ENCODE assay signal across 9 cellular contexts in the genomic region with DNA sequence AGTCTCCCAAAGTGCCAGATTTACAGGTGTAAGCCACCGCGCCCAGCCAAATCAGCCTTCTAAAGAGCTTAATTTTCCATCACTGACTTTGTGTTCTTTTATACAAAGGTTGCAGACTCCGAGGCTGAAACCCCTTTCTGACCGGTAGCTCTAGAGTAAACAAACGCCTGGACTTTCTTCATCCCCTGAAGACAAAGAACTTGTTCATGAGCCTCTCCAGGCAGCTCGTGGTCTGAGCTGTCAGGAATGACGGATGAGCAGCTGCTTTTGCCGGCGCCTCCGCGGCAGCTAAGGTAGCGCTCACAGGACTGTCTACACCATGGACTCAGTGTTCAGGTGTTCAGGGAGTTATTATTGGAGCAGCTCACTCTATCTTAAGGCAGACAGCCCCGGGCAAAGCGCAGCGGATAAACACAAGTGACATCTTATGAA.
DNase-seq lines count a peak whose midpoint lies in the region; ATAC-seq and TF ChIP-seq lines count a peak whose summit lies in the region.
"Had no signal": no experiment of that assay in that cellular context is flagged by ENCODE, and none has a peak within 500 bp of the region (broad histone marks: within the 10 kb centered on the region; RNA-seq: fewer than 3 reads in every experiment).

No MANE protein-coding gene starts in this region.

- no peaks in the 10 kb centered on the region for H4K20me1 ChIP-seq in smooth muscle cell (ENCODE audit: low read depth)

- H3K79me2 ChIP-seq in smooth muscle cell (ENCODE audit: low read depth) = no peaks in the 10 kb centered on the region

- POLR2A ChIA-PET in RWPE1 (lab: Yijun Ruan, JAX; ENCODE audit: low non-redundant PET) = interaction anchor here (0.8 kb wide), 1 partner anchor 15 kb away, joined by 6 read pairs; no protein-coding TSS in a partner anchor

- WGBS in smooth muscle cell (ENCODE audit: low lambda C conversion rate) = 42% methylated on average over 15 of the region's 15 CpGs

- H2AFZ ChIP-seq in smooth muscle cell (ENCODE audit: low read depth) = peak overlapping the region; percentile 20

- H3K9me3 ChIP-seq in smooth muscle cell (replicated peaks; ENCODE audit: low read depth) = no peaks in the 10 kb centered on the region

- H3K4me1 ChIP-seq in foreskin keratinocyte (peaks cover 10% of the 10 kb centered on the region), smooth muscle cell (ENCODE audit: low read depth) (peaks cover 15% of the 10 kb centered on the region)

- H3K27ac ChIP-seq in RWPE1 (peak overlapping the region; percentile 54), foreskin keratinocyte (no peak overlapping the region), smooth muscle cell (ENCODE audit: low read depth) (peak overlapping the region; percentile 43)

- no peak overlapping the region for H3K9ac ChIP-seq in smooth muscle cell (ENCODE audit: low read depth)

- no peaks in the 10 kb centered on the region for H3K36me3 ChIP-seq in smooth muscle cell (ENCODE audit: low read depth)

- peak overlapping the region; percentile 63 for H3K4me2 ChIP-seq in smooth muscle cell

- no peaks in the 10 kb centered on the region for H3F3A ChIP-seq in smooth muscle cell (ENCODE audit: low read depth)

- ATAC-seq in foreskin keratinocyte = peak; percentile 59
- ATAC-seq in GM18909 (IDR thresholded peaks at IDR 0.05; ENCODE audit: poor library complexity, unreplicated experiment) = no peak

- TF ChIP-seq CTCF in RWPE1 (conservative IDR thresholded peaks at IDR 0.05; ENCODE audit: low read depth) (no peak), foreskin keratinocyte (conservative IDR thresholded peaks at IDR 0.05) (no peak), smooth muscle cell (IDR thresholded peaks at IDR 0.05; ENCODE audit: borderline replicate concordance, insufficient read depth, poor library complexity, severe bottlenecking) (no peak)

- CTCF ChIA-PET in RWPE1 (lab: Yijun Ruan, JAX) = interaction anchor here (0.7 kb wide), 1 partner anchor 20 kb away, joined by 4 read pairs; no protein-coding TSS in a partner anchor

- DNase-seq in NCI-H345 (lab: John Stamatoyannopoulos, UW) (peak; percentile 18), NCI-H345 treated with DMSO at 0.1 percent for 48 hours (lab: John Stamatoyannopoulos, UW; ENCODE audit: unreplicated experiment) (no peak), RWPE1 (ENCODE audit: low spot score) (peak; percentile 68), foreskin keratinocyte (peak; percentile 59 to 74), smooth muscle cell (lab: John Stamatoyannopoulos, UW; ENCODE audit: unreplicated experiment) (no peak), iPS-NIHi7 (ENCODE audit: extremely low spot score) (no peak)
- no peak for DNase-seq in stimulated activated CD4-positive, alpha-beta T cell treated with anti-CD3 and anti-CD28 coated beads, Interleukin-1b, Interleukin-23, amount 100 ng/mL, for 48 hours
- DNase-seq: cortex of kidney had no signal

- no peaks in the 10 kb centered on the region for H3K27me3 ChIP-seq in foreskin keratinocyte
- H3K27me3 ChIP-seq in smooth muscle cell (ENCODE audit: low read depth) = no peaks in the 10 kb centered on the region

- H3K4me3 ChIP-seq in smooth muscle cell = peak overlapping the region; percentile 6

Comparison
In these comparisons a context has a peak if more than half of its experiments do, and no peak if none do; other contexts are left out.
1. DNase-seq: peak in NCI-H345 (single experiment), RWPE1 (single experiment) and foreskin keratinocyte (2 of 2); none in NCI-H345 treated with DMSO at 0.1 percent for 48 hours (single experiment), smooth muscle cell (single experiment), stimulated activated CD4-positive, alpha-beta T cell treated with anti-CD3 and anti-CD28 coated beads, Interleukin-1b, Interleukin-23, amount 100 ng/mL, for 48 hours (single experiment) and iPS-NIHi7 (single experiment).